15 cellular contexts compared by ENCODE assay signal in genomic region chr7:105164751-105165150, GRCh38.
A peak's percentile ranks its signal among the peaks of the same experiment; 100 is the strongest.
DNase-seq lines count a peak whose midpoint lies in the region; ATAC-seq and TF ChIP-seq lines count a peak whose summit lies in the region.
"Had no signal": no experiment of that assay in that cellular context is flagged by ENCODE, and none has a peak within 500 bp of the region (broad histone marks: within the 10 kb centered on the region; RNA-seq: fewer than 3 reads in every experiment).

No MANE protein-coding gene starts in this region.

- no peak overlapping the region for H3K4me2 ChIP-seq in PC-9

- H3K27ac Mint-ChIP-seq in activated CD8-positive, alpha-beta T cell treated with anti-CD3 and anti-CD28 coated beads, Interleukin-2, amount 10 ng/mL, durations not matched to agents 7 days and 5 days = no peak overlapping the region
- H3K27ac Mint-ChIP-seq: CD4-positive, alpha-beta T cell; H9 had no signal

- H2AFZ ChIP-seq in PC-9 = no peak overlapping the region

- H3K4me3 ChIP-seq in fibroblast of mammary gland (ENCODE audit: control insufficient read depth, low read depth, low read length) = no peak overlapping the region
- no peak overlapping the region for H3K4me3 ChIP-seq in PC-9
- H3K4me3 ChIP-seq: GM12878 had no signal

- H3K4me3 Mint-ChIP-seq in activated CD8-positive, alpha-beta T cell treated with anti-CD3 and anti-CD28 coated beads, Interleukin-2, amount 10 ng/mL, durations not matched to agents 7 days and 5 days = no peak overlapping the region
- H3K4me3 Mint-ChIP-seq: CD4-positive, alpha-beta T cell; H9 had no signal

- DNase-seq in COLO829 (ENCODE audit: low spot score) (peak; percentile 66), amniotic epithelial cell (ENCODE audit: low read depth) (peak; percentile 56), fibroblast of mammary gland (ENCODE audit: low read depth) (peak; percentile 30), stromal cell of bone marrow (ENCODE audit: low read depth) (peak; percentile 25), PC-9 (no peak)
- no peak for DNase-seq in activated CD8-positive, alpha-beta memory T cell treated with anti-CD3 and anti-CD28 coated beads for 24 hours
- DNase-seq in activated CD8-positive, alpha-beta T cell treated with anti-CD3 and anti-CD28 coated beads, Interleukin-2, amount 10 ng/mL, durations not matched to agents 7 days and 5 days = no peak
- DNase-seq: 8988T; C1 segment of cervical spinal cord; CD4-positive, alpha-beta T cell; DMS79; GOT3; H9 had no signal

- CTCF ChIA-PET in PC-9 (lab: Charles Lee) = no interaction called here
- CTCF ChIA-PET in activated CD8-positive, alpha-beta T cell treated with anti-CD3 and anti-CD28 coated beads, Interleukin-2, amount 10 ng/mL, durations not matched to agents 7 days and 5 days (lab: Charles Lee) = no interaction called here

- no peaks in the 10 kb centered on the region for H4K20me1 ChIP-seq in PC-9 (ENCODE audit: insufficient read depth)

- intact Hi-C loops in PC-9 (cut with micrococcal nuclease; ENCODE audit: unreplicated experiment) = no loop called here

- no peaks in the 10 kb centered on the region for H3K27me3 Mint-ChIP-seq in activated CD8-positive, alpha-beta T cell treated with anti-CD3 and anti-CD28 coated beads, Interleukin-2, amount 10 ng/mL, durations not matched to agents 7 days and 5 days (ENCODE audit: low read depth)
- H3K27me3 Mint-ChIP-seq: CD4-positive, alpha-beta T cell had no signal

- no TSS peak for BruUV-seq in PC-9 (replicated peaks; lab: Mats Ljungman, UMichigan)

- H3K79me2 ChIP-seq in PC-9 (ENCODE audit: low read depth) = no peaks in the 10 kb centered on the region

- peaks cover 41% of the 10 kb centered on the region for H3K36me3 Mint-ChIP-seq in activated CD8-positive, alpha-beta T cell treated with anti-CD3 and anti-CD28 coated beads, Interleukin-2, amount 10 ng/mL, durations not matched to agents 7 days and 5 days (ENCODE audit: low read depth)

- TF ChIP-seq CTCF in fibroblast of mammary gland (conservative IDR thresholded peaks at IDR 0.05; ENCODE audit: control insufficient read depth, insufficient read depth, low read depth, low read length) = no peak
- no peak for TF ChIP-seq CTCF in PC-9 (conservative IDR thresholded peaks at IDR 0.05)

- no peaks in the 10 kb centered on the region for H3K9me3 Mint-ChIP-seq in activated CD8-positive, alpha-beta T cell treated with anti-CD3 and anti-CD28 coated beads, Interleukin-2, amount 10 ng/mL, durations not matched to agents 7 days and 5 days (ENCODE audit: insufficient read depth)
- H3K9me3 Mint-ChIP-seq: CD4-positive, alpha-beta T cell; H9 had no signal

- peaks cover 17% of the 10 kb centered on the region for H3K36me3 ChIP-seq in PC-9 (ENCODE audit: low read depth)

- H3K4me1 Mint-ChIP-seq in activated CD8-positive, alpha-beta T cell treated with anti-CD3 and anti-CD28 coated beads, Interleukin-2, amount 10 ng/mL, durations not matched to agents 7 days and 5 days (ENCODE audit: low read depth) = no peaks in the 10 kb centered on the region
- H3K4me1 Mint-ChIP-seq: H9 had no signal

- no peak overlapping the region for H3K27ac ChIP-seq in PC-9

- no peaks in the 10 kb centered on the region for H3K4me1 ChIP-seq in PC-9 (replicated peaks; ENCODE audit: insufficient read depth)

- H3F3A ChIP-seq in PC-9 (ENCODE audit: insufficient read depth, low read depth) = no peaks in the 10 kb centered on the region

- H3K27me3 ChIP-seq in PC-9 (ENCODE audit: insufficient read depth, low read depth) = no peaks in the 10 kb centered on the region

- no peaks in the 10 kb centered on the region for H3K9me2 ChIP-seq in PC-9 (ENCODE audit: insufficient read depth)

- ATAC-seq in activated CD8-positive, alpha-beta T cell treated with anti-CD3 and anti-CD28 coated beads, Interleukin-2, amount 10 ng/mL, durations not matched to agents 7 days and 5 days = no peak
- ATAC-seq: GM12878, HepG2 had no signal

- no peaks in the 10 kb centered on the region for H3K9me3 ChIP-seq in PC-9 (ENCODE audit: insufficient read depth, low read depth)

- POLR2A ChIA-PET in PC-9 (lab: Charles Lee; ENCODE audit: unreplicated experiment) = no interaction called here
- POLR2A ChIA-PET in activated CD8-positive, alpha-beta T cell treated with anti-CD3 and anti-CD28 coated beads, Interleukin-2, amount 10 ng/mL, durations not matched to agents 7 days and 5 days (lab: Charles Lee) = no interaction called here

Comparison
In these comparisons a context has a peak if more than half of its experiments do, and no peak if none do; other contexts are left out.
1. DNase-seq: peak in COLO829 (single experiment), amniotic epithelial cell (single experiment), fibroblast of mammary gland (single experiment) and stromal cell of bone marrow (single experiment); none in activated CD8-positive, alpha-beta memory T cell treated with anti-CD3 and anti-CD28 coated beads for 24 hours (single experiment), PC-9 (0 of 2) and activated CD8-positive, alpha-beta T cell treated with anti-CD3 and anti-CD28 coated beads, Interleukin-2, amount 10 ng/mL, durations not matched to agents 7 days and 5 days (single experiment).